Comparison of ENCODE assay signal across 8 cellular contexts in genomic region chr15:92818658-92819311, GRCh38.
DNase-seq lines count a peak whose midpoint lies in the region; ATAC-seq and TF ChIP-seq lines count a peak whose summit lies in the region.

No MANE protein-coding gene starts in this region.

- peak overlapping the region; percentile 97 to 99 for H3K27ac Mint-ChIP-seq in activated naive CD4-positive, alpha-beta T cell treated with anti-CD3 and anti-CD28 coated beads, Interleukin-2, amount 50 U/mL, for 72 hours

- H3K36me3 Mint-ChIP-seq in activated naive CD4-positive, alpha-beta T cell treated with anti-CD3 and anti-CD28 coated beads, Interleukin-2, amount 50 U/mL, for 72 hours = no peaks in the 10 kb centered on the region

- H3K27me3 ChIP-seq in ACC112 (ENCODE audit: insufficient read depth, low read length) (no peaks in the 10 kb centered on the region), KMS-11 (ENCODE audit: insufficient read depth, low read depth) (no peaks in the 10 kb centered on the region), mesenchymal stem cell (ENCODE audit: control insufficient read depth in 1 of 2, insufficient read depth in 1 of 2, low read length in 2 of 2) (no peaks in the 10 kb centered on the region)

- no peak for TF ChIP-seq CTCF in KMS-11 (conservative IDR thresholded peaks at IDR 0.05; ENCODE audit: low read depth, low read length)

- peak overlapping the region in 1 of 2 experiments; percentile 34 for H2BK12ac ChIP-seq in mesenchymal stem cell (ENCODE audit: low read length in 2 of 2)

- H3K36me3 ChIP-seq in ACC112 (ENCODE audit: insufficient read depth, low read length) (no peaks in the 10 kb centered on the region), KMS-11 (ENCODE audit: insufficient read depth) (no peaks in the 10 kb centered on the region), mesenchymal stem cell (ENCODE audit: control insufficient read depth in 1 of 2, insufficient read depth in 2 of 2, low read depth in 1 of 2, low read length in 2 of 2) (no peaks in the 10 kb centered on the region)

- ATAC-seq in activated naive CD4-positive, alpha-beta T cell treated with anti-CD3 and anti-CD28 coated beads, Interleukin-2, amount 50 U/mL, for 72 hours = no peak
- ATAC-seq in GM19324 (IDR thresholded peaks at IDR 0.05; ENCODE audit: low FRiP score, unreplicated experiment) (no peak), GM18861 (IDR thresholded peaks at IDR 0.05; ENCODE audit: unreplicated experiment) (no peak)

- H3K79me2 ChIP-seq in ACC112 (ENCODE audit: control insufficient read depth, insufficient read depth, low read length, unreplicated experiment) (no peaks in the 10 kb centered on the region), KMS-11 (ENCODE audit: insufficient read depth, low read depth) (peaks cover 15% of the 10 kb centered on the region; the same call in 1 of the 2 replicates)

- no peak overlapping the region for H3K4ac ChIP-seq in mesenchymal stem cell (ENCODE audit: low read depth in 1 of 2, low read length in 2 of 2)

- H2BK5ac ChIP-seq in mesenchymal stem cell (ENCODE audit: low read depth, low read length, poor library complexity, severe bottlenecking) = no peak overlapping the region

- H3K18ac ChIP-seq in mesenchymal stem cell (ENCODE audit: low read depth in 1 of 2, low read length in 2 of 2) = peak overlapping the region in 1 of 2 experiments; percentile 92

- H3K79me1 ChIP-seq in mesenchymal stem cell (replicated peaks; ENCODE audit: low read length, poor library complexity, severe bottlenecking) = peaks cover 2% of the 10 kb centered on the region

- H3K4me3 ChIP-seq in ACC112 (ENCODE audit: low read depth, low read length) (no peak overlapping the region), KMS-11 (IDR thresholded peaks at IDR 0.05; ENCODE audit: insufficient read depth, low read depth, low read length) (no peak overlapping the region), mesenchymal stem cell (ENCODE audit: insufficient read depth in 1 of 2, low read depth in 1 of 2, low read length in 2 of 2) (no peak overlapping the region)

- H4K91ac ChIP-seq in mesenchymal stem cell (ENCODE audit: low read length) = no peak overlapping the region

- WGBS in mesenchymal stem cell = 65% methylated on average over 16 of the region's 16 CpGs

- no peaks in the 10 kb centered on the region for H4K20me1 ChIP-seq in KMS-11 (ENCODE audit: insufficient read depth)

- peak overlapping the region; percentile 98 for H3K4me2 ChIP-seq in KMS-11
- no peak overlapping the region for H3K4me2 ChIP-seq in mesenchymal stem cell (ENCODE audit: low read length, poor library complexity, severe bottlenecking)

- H2AK5ac ChIP-seq in mesenchymal stem cell (ENCODE audit: low read length, severe bottlenecking) = no peak overlapping the region

- no peaks in the 10 kb centered on the region for H3K9me3 Mint-ChIP-seq in activated naive CD4-positive, alpha-beta T cell treated with anti-CD3 and anti-CD28 coated beads, Interleukin-2, amount 50 U/mL, for 72 hours

- H3K4me1 ChIP-seq in ACC112 (ENCODE audit: control insufficient read depth, insufficient read depth, low read length, unreplicated experiment) (peaks cover 22% of the 10 kb centered on the region), KMS-11 (ENCODE audit: low read depth, poor library complexity, severe bottlenecking) (peaks cover 67% of the 10 kb centered on the region), mesenchymal stem cell (ENCODE audit: control insufficient read depth, insufficient read depth, low read depth, low read length) (peaks cover 10% of the 10 kb centered on the region)

- no peak for DNase-seq in activated naive CD4-positive, alpha-beta T cell treated with anti-CD3 and anti-CD28 coated beads, Interleukin-2, amount 50 U/mL, for 72 hours (ENCODE audit: low spot score in 2 of 2)
- no peak for DNase-seq in mesenchymal stem cell
- no peak for DNase-seq in NOMO-1 (lab: John Stamatoyannopoulos, UW; ENCODE audit: unreplicated experiment in 2 of 2)
- DNase-seq in EL = no peak

- H3K14ac ChIP-seq in mesenchymal stem cell (ENCODE audit: low read length in 2 of 2) = no peak overlapping the region

- H3K9me3 ChIP-seq in mesenchymal stem cell (ENCODE audit: control insufficient read depth, low read length) = no peaks in the 10 kb centered on the region

- no peak overlapping the region for H3K27ac ChIP-seq in ACC112 (ENCODE audit: low read depth, low read length)
- peak overlapping the region; percentile 96 for H3K27ac ChIP-seq in KMS-11
- peak overlapping the region; percentile 2 for H3K27ac ChIP-seq in mesenchymal stem cell (ENCODE audit: low read length, poor library complexity, severe bottlenecking)

- no peak overlapping the region for H2BK120ac ChIP-seq in mesenchymal stem cell (ENCODE audit: low read depth, low read length)

- peak overlapping the region; percentile 95 for H2AFZ ChIP-seq in ACC112 (ENCODE audit: low read length, unreplicated experiment)
- H2AFZ ChIP-seq in KMS-11 (ENCODE audit: low read depth) = peak overlapping the region; percentile 55; the same call in 1 of the 2 replicates
- H2AFZ ChIP-seq in mesenchymal stem cell (ENCODE audit: low read depth, low read length) = no peak overlapping the region

- H3K9ac ChIP-seq in KMS-11 (peak overlapping the region; percentile 78), mesenchymal stem cell (ENCODE audit: low read length) (peak overlapping the region; percentile 89)

- no peak overlapping the region for H4K8ac ChIP-seq in mesenchymal stem cell (ENCODE audit: low read length)

- H2BK15ac ChIP-seq in mesenchymal stem cell (ENCODE audit: low read depth, poor library complexity, severe bottlenecking) = no peak overlapping the region

- no peak overlapping the region for H3K23ac ChIP-seq in mesenchymal stem cell (ENCODE audit: low read length in 2 of 2)
